Comparison of ENCODE assay signal across 20 cellular contexts in the genomic region with DNA sequence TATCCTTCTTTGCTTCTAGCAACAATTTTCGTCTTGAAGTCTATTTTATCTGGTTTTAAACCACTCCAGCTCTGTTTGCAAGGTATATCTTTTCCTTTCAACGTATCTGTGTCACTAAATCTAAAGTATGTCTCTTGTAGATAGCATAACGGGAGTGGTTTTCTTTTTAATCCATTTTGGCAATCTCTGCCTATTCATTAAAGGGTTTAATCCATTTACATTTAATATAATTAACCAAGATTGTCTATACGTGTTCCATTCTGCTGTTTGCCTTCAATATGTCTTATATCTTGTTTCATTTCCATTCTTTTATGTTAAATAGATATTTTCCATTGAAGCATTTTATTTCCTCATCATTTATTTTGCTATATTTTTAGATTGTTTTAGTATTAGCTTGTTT.
DNase-seq lines count a peak whose midpoint lies in the region; ATAC-seq, FAIRE-seq and TF ChIP-seq lines count a peak whose summit lies in the region.
"Had no signal": no experiment of that assay in that cellular context is flagged by ENCODE, and none has a peak within 500 bp of the region (broad histone marks: within the 10 kb centered on the region; RNA-seq: fewer than 3 reads in every experiment).

No MANE protein-coding gene starts in this region.

- no peaks in the 10 kb centered on the region for H3K4me1 ChIP-seq in K562 (replicated peaks in 1 of 2; ENCODE audit: control insufficient read depth in 2 of 2, insufficient read depth in 2 of 2, low read length in 2 of 2)
- no peaks in the 10 kb centered on the region for H3K4me1 ChIP-seq in tibial artery
- H3K4me1 ChIP-seq: A549; BLaER1 treated with 17β-estradiol and CSF1 and Interleukin-3, amounts not matched to agents 10 nM and 100 nM; Caco-2 had no signal

- TF ChIP-seq EP300 in K562 (IDR thresholded peaks at IDR 0.05; ENCODE audit: low read length): no peak

- in situ Hi-C loops in K562 (cut with MboI): no loop called here

- no peaks in the 10 kb centered on the region for H3K9me1 ChIP-seq in K562 (ENCODE audit: control insufficient read depth, insufficient read depth, low read length)

- TF ChIP-seq POLR2A in K562 (conservative IDR thresholded peaks at IDR 0.05): no peak

- intact Hi-C loops in K562 (cut with micrococcal nuclease) (no loop called here), tibial artery (cut with DNase I; ENCODE audit: low total_unique reads) (no loop called here)

- TF ChIP-seq CTCF in K562 (IDR thresholded peaks at IDR 0.05 in 2 of 3, conservative IDR thresholded peaks at IDR 0.05 in 1 of 3; ENCODE audit: insufficient read depth in 2 of 3, low read depth in 1 of 3, low read length in 3 of 3): no peak
- TF ChIP-seq CTCF in tibial artery (IDR thresholded peaks at IDR 0.05): no peak

- CTCF ChIA-PET in K562 (lab: Yijun Ruan, JAX; ENCODE audit: low intra/inter-chr PET ratio): no interaction called here

- no TSS peak for BruUV-seq in K562 (replicated peaks; lab: Mats Ljungman, UMichigan)

- H2AFZ ChIP-seq in K562 (ENCODE audit: low read depth, low read length): no peak overlapping the region

- H4K20me1 ChIP-seq in K562 (replicated peaks; ENCODE audit: control insufficient read depth, insufficient read depth, low read length): no peaks in the 10 kb centered on the region
- H4K20me1 ChIP-seq: BLaER1 treated with 17β-estradiol and CSF1 and Interleukin-3, amounts not matched to agents 10 nM and 100 nM had no signal

- 2% methylated on average over 4 of the region's 4 CpGs for WGBS in K562 (ENCODE audit: insufficient coverage, low coverage, missing lambda C conversion rate)

- no peaks in the 10 kb centered on the region for H3K27me3 ChIP-seq in K562 (ENCODE audit: control insufficient read depth in 2 of 2, insufficient read depth in 2 of 2, low read length in 2 of 2)
- H3K27me3 ChIP-seq in tibial artery: no peaks in the 10 kb centered on the region
- H3K27me3 ChIP-seq: BLaER1 treated with 17β-estradiol and CSF1 and Interleukin-3, amounts not matched to agents 10 nM and 100 nM had no signal

- no peak for TF ChIP-seq RAD21 in K562 (CRISPR knock-in tag; conservative IDR thresholded peaks at IDR 0.05 in 1 of 2, IDR thresholded peaks at IDR 0.05 in 1 of 2)

- no peak overlapping the region for H3K27ac ChIP-seq in K562 (ENCODE audit: extremely low read depth, low read depth, low read length)
- H3K27ac ChIP-seq in tibial artery: no peak overlapping the region
- H3K27ac ChIP-seq: 22Rv1; A549; BLaER1 treated with 17β-estradiol and CSF1 and Interleukin-3, amounts not matched to agents 10 nM and 100 nM; C4-2B had no signal

- ATAC-seq in K562: no peak
- ATAC-seq: A549; CD8-positive, alpha-beta T cell had no signal

- H3K4me2 ChIP-seq in K562 (ENCODE audit: insufficient read depth, low read length): no peak overlapping the region
- H3K4me2 ChIP-seq: A549; BLaER1 treated with 17β-estradiol and CSF1 and Interleukin-3, amounts not matched to agents 10 nM and 100 nM had no signal

- H3K9me3 ChIP-seq in K562 (replicated peaks; ENCODE audit: control insufficient read depth, insufficient read depth, low read depth, low read length): no peaks in the 10 kb centered on the region
- peaks cover 0 to 11% (median 7%) of the 10 kb centered on the region in 3 donors for H3K9me3 ChIP-seq in tibial artery
- H3K9me3 ChIP-seq: A549 had no signal

- H3K36me3 ChIP-seq in K562 (ENCODE audit: control insufficient read depth, insufficient read depth, low read length): no peaks in the 10 kb centered on the region
- H3K36me3 ChIP-seq in tibial artery: no peaks in the 10 kb centered on the region
- H3K36me3 ChIP-seq: BLaER1 treated with 17β-estradiol and CSF1 and Interleukin-3, amounts not matched to agents 10 nM and 100 nM had no signal

- H3K9ac ChIP-seq in K562 (ENCODE audit: insufficient read depth in 1 of 2, low read depth in 2 of 2, low read length in 2 of 2): no peak overlapping the region
- H3K9ac ChIP-seq: BLaER1 treated with 17β-estradiol and CSF1 and Interleukin-3, amounts not matched to agents 10 nM and 100 nM had no signal

- DNase-seq in NCI-H82 (lab: John Stamatoyannopoulos, UW) (peak; percentile 22), NCI-H82 treated with DMSO at 0.1 percent for 48 hours (lab: John Stamatoyannopoulos, UW; ENCODE audit: unreplicated experiment) (no peak), K562 (ENCODE audit: extremely low read depth in 1 of 4, low spot score in 3 of 4) (no peak), frontal cortex (ENCODE audit: low spot score in 2 of 2) (no peak), NCI-H2171 (lab: John Stamatoyannopoulos, UW) (no peak), tibial artery (no peak)
- DNase-seq: AML-193; Caco-2; Calu3; CD4-positive, alpha-beta T cell; CD8-positive, alpha-beta T cell; DMS79 treated with DMSO at 0.1 percent for 48 hours; GF-D8 had no signal

- no peaks in the 10 kb centered on the region for H3K79me2 ChIP-seq in K562 (ENCODE audit: control insufficient read depth, insufficient read depth, low read length)

- FAIRE-seq in K562 (lab: Jason Lieb, UNC) (no peak), frontal cortex (lab: Jason Lieb, UNC) (peak; percentile 33)
- FAIRE-seq: A549, D721Med, GM12891, GM19239 had no signal

- no peak overlapping the region for H3K4me3 ChIP-seq in K562
- no peak overlapping the region for H3K4me3 ChIP-seq in tibial artery
- H3K4me3 ChIP-seq: A549; BLaER1 treated with 17β-estradiol and CSF1 and Interleukin-3, amounts not matched to agents 10 nM and 100 nM had no signal

- POLR2A ChIA-PET in K562 (lab: Yijun Ruan, JAX): no interaction called here

TF ChIP-seq in K562, 482 proteins besides CTCF, POLR2A, EP300 and RAD21:
- TF ChIP-seq CEBPG (CRISPR knock-in tag; IDR thresholded peaks at IDR 0.05) (no peak), CEBPG (tag; conservative IDR thresholded peaks at IDR 0.05 in 1 of 2, IDR thresholded peaks at IDR 0.05 in 1 of 2) (no peak), ZNF507 (tag; conservative IDR thresholded peaks at IDR 0.05) (peak; percentile 73)
